1 cellular context compared by ENCODE assay signal in the genomic region with DNA sequence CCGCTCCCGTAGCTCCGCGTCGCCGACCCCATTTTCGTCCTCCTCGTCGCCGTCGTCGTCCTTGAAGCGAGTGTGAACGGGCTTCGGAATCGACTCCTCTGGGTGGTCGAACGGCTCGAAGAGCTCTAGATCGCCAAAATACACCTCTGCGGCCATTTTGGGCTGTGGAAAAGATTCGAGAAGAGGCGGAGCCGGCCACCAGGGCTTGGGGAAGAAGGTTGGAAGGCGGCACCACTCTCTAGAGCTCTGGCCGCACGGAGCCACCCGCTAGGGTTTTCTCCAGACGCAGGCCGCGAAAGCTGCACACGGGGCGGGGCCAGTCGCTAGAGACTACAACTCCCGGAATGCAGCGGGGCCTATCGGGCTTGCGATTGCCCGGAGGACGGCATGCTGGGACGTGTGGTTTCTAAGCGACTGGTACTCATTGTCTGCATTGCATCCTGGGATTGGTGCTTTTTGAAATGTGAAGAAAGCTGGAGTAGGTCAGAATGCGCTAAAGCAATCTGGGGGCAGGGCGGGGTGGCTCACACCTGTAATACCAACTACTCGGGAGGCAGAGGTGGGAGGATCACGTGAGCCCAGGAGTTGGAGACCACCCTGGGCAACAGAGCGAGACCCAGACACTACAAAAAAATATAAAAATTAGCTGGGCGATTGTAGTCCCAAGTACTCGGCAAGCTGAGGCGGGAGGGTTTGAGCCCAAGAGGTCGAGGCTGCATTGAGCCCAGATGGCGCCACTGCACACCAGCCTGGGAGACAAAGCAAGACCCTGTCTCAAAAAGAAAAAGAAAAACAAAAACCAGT.
TF ChIP-seq lines count a peak whose summit lies in the region.

TSS of gene ZCCHC8 (minus strand) at position 248 of the 804 bp plus-strand sequence. CDS start at position 156, 92 bp downstream.

TF ChIP-seq in HepG2, 621 proteins besides CTCF, POLR2A, EP300 and RAD21 (continued from another document and continues in another):
- TF ChIP-seq ZNF710 (CRISPR knock-in tag; IDR thresholded peaks at IDR 0.05; ENCODE audit: borderline replicate concordance) (peak; percentile 60; the same call in 1 of the 2 replicates), NFYB (CRISPR knock-in tag; IDR thresholded peaks at IDR 0.05) (peak; percentile 71), ZNF589 (CRISPR knock-in tag; conservative IDR thresholded peaks at IDR 0.05) (no peak), CREM (IDR thresholded peaks at IDR 0.05) (peak; percentile 97), CREM (CRISPR knock-in tag; IDR thresholded peaks at IDR 0.05) (no peak), ZNF335 (CRISPR knock-in tag; IDR thresholded peaks at IDR 0.05) (peak; percentile 54; the same call in 1 of the 2 replicates), ISL2 (CRISPR knock-in tag; IDR thresholded peaks at IDR 0.05) (peak; percentile 30; the same call in 1 of the 2 replicates), ZFX (CRISPR knock-in tag; IDR thresholded peaks at IDR 0.05; ENCODE audit: low read depth) (peak; percentile 99), ZSCAN31 (CRISPR knock-in tag; IDR thresholded peaks at IDR 0.05; ENCODE audit: low read depth) (peak; percentile 44), FOXA3 (CRISPR knock-in tag; IDR thresholded peaks at IDR 0.05) (peak; percentile 40; the same call in 1 of the 2 replicates), TAF1 (CRISPR knock-in tag; IDR thresholded peaks at IDR 0.05) (peak; percentile 94), KDM2A (CRISPR knock-in tag; IDR thresholded peaks at IDR 0.05; ENCODE audit: borderline replicate concordance, low read depth) (peak; percentile 78), KDM5B (CRISPR knock-in tag; IDR thresholded peaks at IDR 0.05; ENCODE audit: borderline replicate concordance) (peak; percentile 63; the same call in 1 of the 2 replicates), NFAT5 (CRISPR knock-in tag; IDR thresholded peaks at IDR 0.05) (no peak; the same call in 1 of the 2 replicates), IRF2 (CRISPR knock-in tag; IDR thresholded peaks at IDR 0.05) (peak; percentile 92), ZNF678 (CRISPR knock-in tag; IDR thresholded peaks at IDR 0.05) (peak; percentile 18; the same call in 1 of the 2 replicates), ZNF460 (CRISPR knock-in tag; IDR thresholded peaks at IDR 0.05; ENCODE audit: borderline replicate concordance) (peak; percentile 96), PITX1 (CRISPR knock-in tag; IDR thresholded peaks at IDR 0.05) (peak; percentile 77; the same call in 1 of the 2 replicates), NONO (IDR thresholded peaks at IDR 0.05) (no peak), NONO (CRISPR knock-in tag; conservative IDR thresholded peaks at IDR 0.05) (0 out of 2 replicates have a peak, but pooled peaks have one; percentile 41), ZSCAN20 (CRISPR knock-in tag; IDR thresholded peaks at IDR 0.05; ENCODE audit: borderline replicate concordance) (0 out of 2 replicates have a peak, but pooled peaks have one; percentile 8), ZNF543 (CRISPR knock-in tag; IDR thresholded peaks at IDR 0.05) (peak; percentile 70; the same call in 1 of the 2 replicates), SRSF1 (optimal IDR thresholded peaks at IDR 0.05; ENCODE audit: low read depth, low read length) (no peak), ZNF12 (CRISPR knock-in tag; IDR thresholded peaks at IDR 0.05) (0 out of 2 replicates have a peak, but pooled peaks have one; percentile 60), XBP1 (CRISPR knock-in tag; IDR thresholded peaks at IDR 0.05) (no peak), ATF7 (IDR thresholded peaks at IDR 0.05) (no peak), ATF7 (CRISPR knock-in tag; IDR thresholded peaks at IDR 0.05) (no peak), ESRRA (CRISPR knock-in tag; IDR thresholded peaks at IDR 0.05; ENCODE audit: low read depth) (peak; percentile 76; the same call in 1 of the 2 replicates), ZNF430 (CRISPR knock-in tag; IDR thresholded peaks at IDR 0.05) (0 out of 2 replicates have a peak, but pooled peaks have one; percentile 53), AHR (CRISPR knock-in tag; IDR thresholded peaks at IDR 0.05) (peak; percentile 67; the same call in 1 of the 2 replicates), POGZ (CRISPR knock-in tag; IDR thresholded peaks at IDR 0.05) (peak; percentile 76), ZNF816 (CRISPR knock-in tag; IDR thresholded peaks at IDR 0.05; ENCODE audit: borderline replicate concordance) (peak; percentile 79; the same call in 1 of the 2 replicates), HDAC6 (IDR thresholded peaks at IDR 0.05; ENCODE audit: low read depth, low read length) (no peak), NRL (CRISPR knock-in tag; IDR thresholded peaks at IDR 0.05; ENCODE audit: borderline replicate concordance) (peak; percentile 54; the same call in 1 of the 2 replicates), ZFP91 (CRISPR knock-in tag; IDR thresholded peaks at IDR 0.05; ENCODE audit: borderline replicate concordance) (peak; percentile 88; the same call in 1 of the 2 replicates), SMAD9 (CRISPR knock-in tag; IDR thresholded peaks at IDR 0.05) (peak; percentile 90; the same call in 1 of the 2 replicates), TARDBP (CRISPR knock-in tag; IDR thresholded peaks at IDR 0.05) (peak; percentile 66; the same call in 1 of the 2 replicates), ZNF234 (CRISPR knock-in tag; conservative IDR thresholded peaks at IDR 0.05) (no peak), LCORL (IDR thresholded peaks at IDR 0.05) (no peak), LCORL (CRISPR knock-in tag; IDR thresholded peaks at IDR 0.05) (peak; percentile 91), ZNF441 (CRISPR knock-in tag; IDR thresholded peaks at IDR 0.05; ENCODE audit: borderline replicate concordance) (peak; percentile 41; the same call in 1 of the 2 replicates), SIX1 (CRISPR knock-in tag; IDR thresholded peaks at IDR 0.05; ENCODE audit: borderline replicate concordance) (0 out of 2 replicates have a peak, but pooled peaks have one; percentile 17), KDM6A (CRISPR knock-in tag; IDR thresholded peaks at IDR 0.05; ENCODE audit: low read depth) (no peak), REPIN1 (CRISPR knock-in tag; IDR thresholded peaks at IDR 0.05; ENCODE audit: borderline replicate concordance, low read depth) (0 out of 2 replicates have a peak, but pooled peaks have one; percentile 19), MEF2D (CRISPR knock-in tag; IDR thresholded peaks at IDR 0.05) (peak; percentile 46; the same call in 1 of the 2 replicates), ZNF225 (CRISPR knock-in tag; IDR thresholded peaks at IDR 0.05) (0 out of 2 replicates have a peak, but pooled peaks have one; percentile 56), ZSCAN25 (CRISPR knock-in tag; IDR thresholded peaks at IDR 0.05) (0 out of 2 replicates have a peak, but pooled peaks have one; percentile 56), TRIM24 (CRISPR knock-in tag; IDR thresholded peaks at IDR 0.05) (no peak), KMT2A (CRISPR knock-in tag; IDR thresholded peaks at IDR 0.05) (peak; percentile 83), BHLHE40 (IDR thresholded peaks at IDR 0.05; ENCODE audit: low read length) (0 out of 2 replicates have a peak, but pooled peaks have one; percentile 37), THAP8 (CRISPR knock-in tag; IDR thresholded peaks at IDR 0.05; ENCODE audit: borderline replicate concordance) (no peak)
- TF ChIP-seq, protein P1, sequence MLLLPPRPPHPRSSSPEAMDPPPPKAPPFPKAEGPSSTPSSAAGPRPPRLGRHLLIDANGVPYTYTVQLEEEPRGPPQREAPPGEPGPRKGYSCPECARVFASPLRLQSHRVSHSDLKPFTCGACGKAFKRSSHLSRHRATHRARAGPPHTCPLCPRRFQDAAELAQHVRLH (CRISPR knock-in tag; IDR thresholded peaks at IDR 0.05; ENCODE audit: borderline replicate concordance, low read depth) = peak; percentile 12; the same call in 1 of the 2 replicates
- TF ChIP-seq, protein P2, sequence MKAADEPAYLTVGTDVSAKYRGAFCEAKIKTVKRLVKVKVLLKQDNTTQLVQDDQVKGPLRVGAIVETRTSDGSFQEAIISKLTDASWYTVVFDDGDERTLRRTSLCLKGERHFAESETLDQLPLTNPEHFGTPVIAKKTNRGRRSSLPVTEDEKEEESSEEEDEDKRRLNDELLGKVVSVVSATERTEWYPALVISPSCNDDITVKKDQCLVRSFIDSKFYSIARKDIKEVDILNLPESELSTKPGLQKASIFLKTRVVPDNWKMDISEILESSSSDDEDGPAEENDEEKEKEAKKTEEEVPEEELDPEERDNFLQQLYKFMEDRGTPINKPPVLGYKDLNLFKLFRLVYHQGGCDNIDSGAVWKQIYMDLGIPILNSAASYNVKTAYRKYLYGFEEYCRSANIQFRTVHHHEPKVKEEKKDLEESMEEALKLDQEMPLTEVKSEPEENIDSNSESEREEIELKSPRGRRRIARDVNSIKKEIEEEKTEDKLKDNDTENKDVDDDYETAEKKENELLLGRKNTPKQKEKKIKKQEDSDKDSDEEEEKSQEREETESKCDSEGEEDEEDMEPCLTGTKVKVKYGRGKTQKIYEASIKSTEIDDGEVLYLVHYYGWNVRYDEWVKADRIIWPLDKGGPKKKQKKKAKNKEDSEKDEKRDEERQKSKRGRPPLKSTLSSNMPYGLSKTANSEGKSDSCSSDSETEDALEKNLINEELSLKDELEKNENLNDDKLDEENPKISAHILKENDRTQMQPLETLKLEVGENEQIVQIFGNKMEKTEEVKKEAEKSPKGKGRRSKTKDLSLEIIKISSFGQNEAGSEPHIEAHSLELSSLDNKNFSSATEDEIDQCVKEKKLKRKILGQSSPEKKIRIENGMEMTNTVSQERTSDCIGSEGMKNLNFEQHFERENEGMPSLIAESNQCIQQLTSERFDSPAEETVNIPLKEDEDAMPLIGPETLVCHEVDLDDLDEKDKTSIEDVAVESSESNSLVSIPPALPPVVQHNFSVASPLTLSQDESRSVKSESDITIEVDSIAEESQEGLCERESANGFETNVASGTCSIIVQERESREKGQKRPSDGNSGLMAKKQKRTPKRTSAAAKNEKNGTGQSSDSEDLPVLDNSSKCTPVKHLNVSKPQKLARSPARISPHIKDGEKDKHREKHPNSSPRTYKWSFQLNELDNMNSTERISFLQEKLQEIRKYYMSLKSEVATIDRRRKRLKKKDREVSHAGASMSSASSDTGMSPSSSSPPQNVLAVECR (CRISPR knock-in tag; IDR thresholded peaks at IDR 0.05; ENCODE audit: borderline replicate concordance) = peak; percentile 88
